ENCODE assay signal across 1 cellular context in the genomic region with DNA sequence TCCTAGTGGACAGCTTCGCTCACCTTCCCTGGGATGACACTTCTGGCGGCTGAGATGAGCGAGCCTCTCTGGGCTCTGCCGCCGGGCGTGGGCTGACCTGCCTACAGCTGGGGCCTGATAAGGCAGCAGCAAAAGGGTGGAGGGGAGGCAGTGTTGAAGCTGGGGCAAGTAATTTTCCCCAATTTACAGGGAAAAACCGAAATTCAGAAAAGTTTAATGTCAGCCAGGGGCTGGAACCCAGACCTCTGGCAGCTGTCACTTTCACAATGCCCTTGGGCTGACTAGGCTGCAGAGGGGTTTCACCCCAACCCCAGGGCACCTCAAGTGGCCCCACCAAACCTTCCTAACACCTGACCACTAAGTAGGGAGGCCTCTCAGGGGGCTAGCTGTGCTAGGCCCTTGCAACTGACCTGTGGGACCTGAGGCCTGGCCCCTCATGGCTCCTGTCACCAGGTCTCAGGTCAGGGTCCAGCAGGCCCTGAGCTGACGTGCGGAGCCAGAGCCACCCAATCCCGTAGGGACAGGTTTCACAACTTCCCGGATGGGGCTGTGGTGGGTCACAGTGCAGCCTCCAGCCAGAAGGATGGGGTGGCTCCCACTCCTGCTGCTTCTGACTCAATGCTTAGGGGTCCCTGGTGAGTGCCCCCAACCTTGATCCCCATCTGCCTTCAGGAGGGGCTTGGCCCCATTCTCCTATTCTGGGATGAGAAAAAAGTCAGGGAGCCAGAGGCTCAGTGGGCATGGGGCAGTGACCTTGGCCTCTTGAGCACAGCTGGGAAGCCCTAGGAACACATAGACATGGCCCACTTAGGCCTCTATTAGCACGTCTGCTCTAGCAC.
TF ChIP-seq lines count a peak whose summit lies in the region.

No MANE protein-coding gene starts in this region.

TF ChIP-seq in HepG2, 621 proteins besides CTCF, POLR2A, EP300 and RAD21 (continued from another document and continues in another):
- TF ChIP-seq, protein P1, sequence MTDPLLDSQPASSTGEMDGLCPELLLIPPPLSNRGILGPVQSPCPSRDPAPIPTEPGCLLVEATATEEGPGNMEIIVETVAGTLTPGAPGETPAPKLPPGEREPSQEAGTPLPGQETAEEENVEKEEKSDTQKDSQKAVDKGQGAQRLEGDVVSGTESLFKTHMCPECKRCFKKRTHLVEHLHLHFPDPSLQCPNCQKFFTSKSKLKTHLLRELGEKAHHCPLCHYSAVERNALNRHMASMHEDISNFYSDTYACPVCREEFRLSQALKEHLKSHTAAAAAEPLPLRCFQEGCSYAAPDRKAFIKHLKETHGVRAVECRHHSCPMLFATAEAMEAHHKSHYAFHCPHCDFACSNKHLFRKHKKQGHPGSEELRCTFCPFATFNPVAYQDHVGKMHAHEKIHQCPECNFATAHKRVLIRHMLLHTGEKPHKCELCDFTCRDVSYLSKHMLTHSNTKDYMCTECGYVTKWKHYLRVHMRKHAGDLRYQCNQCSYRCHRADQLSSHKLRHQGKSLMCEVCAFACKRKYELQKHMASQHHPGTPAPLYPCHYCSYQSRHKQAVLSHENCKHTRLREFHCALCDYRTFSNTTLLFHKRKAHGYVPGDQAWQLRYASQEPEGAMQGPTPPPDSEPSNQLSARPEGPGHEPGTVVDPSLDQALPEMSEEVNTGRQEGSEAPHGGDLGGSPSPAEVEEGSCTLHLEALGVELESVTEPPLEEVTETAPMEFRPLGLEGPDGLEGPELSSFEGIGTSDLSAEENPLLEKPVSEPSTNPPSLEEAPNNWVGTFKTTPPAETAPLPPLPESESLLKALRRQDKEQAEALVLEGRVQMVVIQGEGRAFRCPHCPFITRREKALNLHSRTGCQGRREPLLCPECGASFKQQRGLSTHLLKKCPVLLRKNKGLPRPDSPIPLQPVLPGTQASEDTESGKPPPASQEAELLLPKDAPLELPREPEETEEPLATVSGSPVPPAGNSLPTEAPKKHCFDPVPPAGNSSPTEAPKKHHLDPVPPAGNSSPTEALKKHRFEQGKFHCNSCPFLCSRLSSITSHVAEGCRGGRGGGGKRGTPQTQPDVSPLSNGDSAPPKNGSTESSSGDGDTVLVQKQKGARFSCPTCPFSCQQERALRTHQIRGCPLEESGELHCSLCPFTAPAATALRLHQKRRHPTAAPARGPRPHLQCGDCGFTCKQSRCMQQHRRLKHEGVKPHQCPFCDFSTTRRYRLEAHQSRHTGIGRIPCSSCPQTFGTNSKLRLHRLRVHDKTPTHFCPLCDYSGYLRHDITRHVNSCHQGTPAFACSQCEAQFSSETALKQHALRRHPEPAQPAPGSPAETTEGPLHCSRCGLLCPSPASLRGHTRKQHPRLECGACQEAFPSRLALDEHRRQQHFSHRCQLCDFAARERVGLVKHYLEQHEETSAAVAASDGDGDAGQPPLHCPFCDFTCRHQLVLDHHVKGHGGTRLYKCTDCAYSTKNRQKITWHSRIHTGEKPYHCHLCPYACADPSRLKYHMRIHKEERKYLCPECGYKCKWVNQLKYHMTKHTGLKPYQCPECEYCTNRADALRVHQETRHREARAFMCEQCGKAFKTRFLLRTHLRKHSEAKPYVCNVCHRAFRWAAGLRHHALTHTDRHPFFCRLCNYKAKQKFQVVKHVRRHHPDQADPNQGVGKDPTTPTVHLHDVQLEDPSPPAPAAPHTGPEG (CRISPR knock-in tag; IDR thresholded peaks at IDR 0.05): peak; percentile 94
- TF ChIP-seq HBP1 (CRISPR knock-in tag; IDR thresholded peaks at IDR 0.05; ENCODE audit: low read depth) (peak; percentile 97), ETV6 (CRISPR knock-in tag; conservative IDR thresholded peaks at IDR 0.05) (peak; percentile 90), MEF2D (CRISPR knock-in tag; IDR thresholded peaks at IDR 0.05) (peak; percentile 87), NKX3-1 (CRISPR knock-in tag; IDR thresholded peaks at IDR 0.05) (peak; percentile 96), TFDP1 (CRISPR knock-in tag; IDR thresholded peaks at IDR 0.05; ENCODE audit: borderline replicate concordance) (peak; percentile 64; the same call in 1 of the 2 replicates), REL (CRISPR knock-in tag; conservative IDR thresholded peaks at IDR 0.05) (peak; percentile 17; the same call in 1 of the 2 replicates), NFIB (CRISPR knock-in tag; IDR thresholded peaks at IDR 0.05; ENCODE audit: borderline replicate concordance) (0 out of 2 replicates have a peak, but pooled peaks have one; percentile 59), CREB3 (CRISPR knock-in tag; IDR thresholded peaks at IDR 0.05) (peak; percentile 74; the same call in 1 of the 2 replicates), ATF7 (IDR thresholded peaks at IDR 0.05) (peak; percentile 46), ATF7 (CRISPR knock-in tag; IDR thresholded peaks at IDR 0.05) (peak; percentile 57), REPIN1 (CRISPR knock-in tag; IDR thresholded peaks at IDR 0.05; ENCODE audit: borderline replicate concordance, low read depth) (peak; percentile 88), ZNF816 (CRISPR knock-in tag; IDR thresholded peaks at IDR 0.05; ENCODE audit: borderline replicate concordance) (peak; percentile 99), ZBTB25 (CRISPR knock-in tag; IDR thresholded peaks at IDR 0.05) (peak; percentile 85; the same call in 1 of the 2 replicates), SNAPC2 (CRISPR knock-in tag; IDR thresholded peaks at IDR 0.05) (peak; percentile 98), ZNF775 (CRISPR knock-in tag; IDR thresholded peaks at IDR 0.05; ENCODE audit: borderline replicate concordance) (peak; percentile 88; the same call in 1 of the 2 replicates), FOSL2 (CRISPR knock-in tag; IDR thresholded peaks at IDR 0.05) (peak; percentile 86), ZNF747 (CRISPR knock-in tag; IDR thresholded peaks at IDR 0.05; ENCODE audit: borderline replicate concordance) (peak; percentile 92; the same call in 1 of the 2 replicates), TSC22D2 (CRISPR knock-in tag; IDR thresholded peaks at IDR 0.05; ENCODE audit: borderline replicate concordance) (peak; percentile 96; the same call in 1 of the 2 replicates), DNMT3B (CRISPR knock-in tag; conservative IDR thresholded peaks at IDR 0.05) (peak; percentile 97), TOE1 (CRISPR knock-in tag; IDR thresholded peaks at IDR 0.05) (peak; percentile 72; the same call in 1 of the 2 replicates), SP5 (CRISPR knock-in tag; IDR thresholded peaks at IDR 0.05; ENCODE audit: borderline replicate concordance, low read depth) (peak; percentile 27), ZNF503 (CRISPR knock-in tag; IDR thresholded peaks at IDR 0.05) (peak; percentile 67; the same call in 1 of the 2 replicates), ZNF782 (CRISPR knock-in tag; IDR thresholded peaks at IDR 0.05; ENCODE audit: borderline replicate concordance) (0 out of 2 replicates have a peak, but pooled peaks have one; percentile 45), MED13 (CRISPR knock-in tag; IDR thresholded peaks at IDR 0.05) (peak; percentile 90), ZNF598 (CRISPR knock-in tag; IDR thresholded peaks at IDR 0.05; ENCODE audit: borderline replicate concordance) (peak; percentile 87; the same call in 1 of the 2 replicates), YEATS2 (CRISPR knock-in tag; IDR thresholded peaks at IDR 0.05; ENCODE audit: borderline replicate concordance) (peak; percentile 97), ZNF33B (CRISPR knock-in tag; IDR thresholded peaks at IDR 0.05) (0 out of 2 replicates have a peak, but pooled peaks have one; percentile 43), ZKSCAN1 (IDR thresholded peaks at IDR 0.05; ENCODE audit: low read length) (peak; percentile 40; the same call in 1 of the 2 replicates), ZNF709 (CRISPR knock-in tag; IDR thresholded peaks at IDR 0.05) (peak; percentile 92), CENPT (CRISPR knock-in tag; IDR thresholded peaks at IDR 0.05; ENCODE audit: low read depth) (peak; percentile 80; the same call in 1 of the 2 replicates), GFI1 (CRISPR knock-in tag; IDR thresholded peaks at IDR 0.05; ENCODE audit: borderline replicate concordance) (peak; percentile 74; the same call in 1 of the 2 replicates)
- TF ChIP-seq, protein P2, sequence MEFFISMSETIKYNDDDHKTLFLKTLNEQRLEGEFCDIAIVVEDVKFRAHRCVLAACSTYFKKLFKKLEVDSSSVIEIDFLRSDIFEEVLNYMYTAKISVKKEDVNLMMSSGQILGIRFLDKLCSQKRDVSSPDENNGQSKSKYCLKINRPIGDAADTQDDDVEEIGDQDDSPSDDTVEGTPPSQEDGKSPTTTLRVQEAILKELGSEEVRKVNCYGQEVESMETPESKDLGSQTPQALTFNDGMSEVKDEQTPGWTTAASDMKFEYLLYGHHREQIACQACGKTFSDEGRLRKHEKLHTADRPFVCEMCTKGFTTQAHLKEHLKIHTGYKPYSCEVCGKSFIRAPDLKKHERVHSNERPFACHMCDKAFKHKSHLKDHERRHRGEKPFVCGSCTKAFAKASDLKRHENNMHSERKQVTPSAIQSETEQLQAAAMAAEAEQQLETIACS (CRISPR knock-in tag; IDR thresholded peaks at IDR 0.05): peak; percentile 61; the same call in 1 of the 2 replicates
- TF ChIP-seq, protein P3, sequence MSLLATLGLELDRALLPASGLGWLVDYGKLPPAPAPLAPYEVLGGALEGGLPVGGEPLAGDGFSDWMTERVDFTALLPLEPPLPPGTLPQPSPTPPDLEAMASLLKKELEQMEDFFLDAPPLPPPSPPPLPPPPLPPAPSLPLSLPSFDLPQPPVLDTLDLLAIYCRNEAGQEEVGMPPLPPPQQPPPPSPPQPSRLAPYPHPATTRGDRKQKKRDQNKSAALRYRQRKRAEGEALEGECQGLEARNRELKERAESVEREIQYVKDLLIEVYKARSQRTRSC (CRISPR knock-in tag; IDR thresholded peaks at IDR 0.05; ENCODE audit: low read depth): peak; percentile 78; the same call in 1 of the 2 replicates
- TF ChIP-seq, protein P4, sequence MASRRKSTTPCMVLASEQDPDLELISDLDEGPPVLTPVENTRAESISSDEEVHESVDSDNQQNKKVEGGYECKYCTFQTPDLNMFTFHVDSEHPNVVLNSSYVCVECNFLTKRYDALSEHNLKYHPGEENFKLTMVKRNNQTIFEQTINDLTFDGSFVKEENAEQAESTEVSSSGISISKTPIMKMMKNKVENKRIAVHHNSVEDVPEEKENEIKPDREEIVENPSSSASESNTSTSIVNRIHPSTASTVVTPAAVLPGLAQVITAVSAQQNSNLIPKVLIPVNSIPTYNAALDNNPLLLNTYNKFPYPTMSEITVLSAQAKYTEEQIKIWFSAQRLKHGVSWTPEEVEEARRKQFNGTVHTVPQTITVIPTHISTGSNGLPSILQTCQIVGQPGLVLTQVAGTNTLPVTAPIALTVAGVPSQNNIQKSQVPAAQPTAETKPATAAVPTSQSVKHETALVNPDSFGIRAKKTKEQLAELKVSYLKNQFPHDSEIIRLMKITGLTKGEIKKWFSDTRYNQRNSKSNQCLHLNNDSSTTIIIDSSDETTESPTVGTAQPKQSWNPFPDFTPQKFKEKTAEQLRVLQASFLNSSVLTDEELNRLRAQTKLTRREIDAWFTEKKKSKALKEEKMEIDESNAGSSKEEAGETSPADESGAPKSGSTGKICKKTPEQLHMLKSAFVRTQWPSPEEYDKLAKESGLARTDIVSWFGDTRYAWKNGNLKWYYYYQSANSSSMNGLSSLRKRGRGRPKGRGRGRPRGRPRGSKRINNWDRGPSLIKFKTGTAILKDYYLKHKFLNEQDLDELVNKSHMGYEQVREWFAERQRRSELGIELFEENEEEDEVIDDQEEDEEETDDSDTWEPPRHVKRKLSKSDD (CRISPR knock-in tag; IDR thresholded peaks at IDR 0.05; ENCODE audit: low read depth): peak; percentile 71
- TF ChIP-seq, protein P5, sequence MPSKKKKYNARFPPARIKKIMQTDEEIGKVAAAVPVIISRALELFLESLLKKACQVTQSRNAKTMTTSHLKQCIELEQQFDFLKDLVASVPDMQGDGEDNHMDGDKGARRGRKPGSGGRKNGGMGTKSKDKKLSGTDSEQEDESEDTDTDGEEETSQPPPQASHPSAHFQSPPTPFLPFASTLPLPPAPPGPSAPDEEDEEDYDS (CRISPR knock-in tag; IDR thresholded peaks at IDR 0.05): peak; percentile 98
